Comparison of ENCODE assay signal across 7 cellular contexts in genomic region chr7:74203157-74203556, GRCh38. TPM values are rescaled to one million over a fixed set of nuclear protein-coding genes. Genes with fewer than 3 reads are reported as not detected.
DNase-seq lines count a peak whose midpoint lies in the region; ATAC-seq and TF ChIP-seq lines count a peak whose summit lies in the region.

No MANE protein-coding gene starts in this region.

- H3K9me3 Mint-ChIP-seq in central memory CD8-positive, alpha-beta T cell = no peaks in the 10 kb centered on the region
- no peaks in the 10 kb centered on the region for H3K9me3 Mint-ChIP-seq in activated naive CD8-positive, alpha-beta T cell treated with anti-CD3 and anti-CD28 coated beads for 36 hours

- H3K27me3 Mint-ChIP-seq in central memory CD8-positive, alpha-beta T cell = no peaks in the 10 kb centered on the region
- peaks cover 8% of the 10 kb centered on the region for H3K27me3 Mint-ChIP-seq in activated naive CD8-positive, alpha-beta T cell treated with anti-CD3 and anti-CD28 coated beads for 36 hours

- no peak overlapping the region for H3K4me3 Mint-ChIP-seq in central memory CD8-positive, alpha-beta T cell
- H3K4me3 Mint-ChIP-seq in activated naive CD8-positive, alpha-beta T cell treated with anti-CD3 and anti-CD28 coated beads for 36 hours = no peak overlapping the region

- no peaks in the 10 kb centered on the region for H3K4me1 ChIP-seq in mucosa of descending colon (ENCODE audit: low read depth)

- H3K36me3 Mint-ChIP-seq in central memory CD8-positive, alpha-beta T cell (ENCODE audit: insufficient read depth) = peaks cover 5% of the 10 kb centered on the region
- H3K36me3 Mint-ChIP-seq in activated naive CD8-positive, alpha-beta T cell treated with anti-CD3 and anti-CD28 coated beads for 36 hours = peaks cover 5% of the 10 kb centered on the region

- no peaks in the 10 kb centered on the region for H3K9me3 ChIP-seq in mucosa of descending colon

- no peaks in the 10 kb centered on the region for H3K36me3 ChIP-seq in mucosa of descending colon (ENCODE audit: low read depth)

- TF ChIP-seq CTCF in NB4 (IDR thresholded peaks at IDR 0.05; ENCODE audit: low read depth, low read length) (peak; percentile 84), mucosa of descending colon (IDR thresholded peaks at IDR 0.05) (peak; percentile 30)

- intact Hi-C loops in mucosa of descending colon (cut with DNase I, micrococcal nuclease) = no loop called here

- TF ChIP-seq POLR2A in NB4 (IDR thresholded peaks at IDR 0.05; ENCODE audit: extremely low read depth, insufficient read length) = no peak

- peaks cover 15% of the 10 kb centered on the region for H3K4me1 Mint-ChIP-seq in central memory CD8-positive, alpha-beta T cell
- H3K4me1 Mint-ChIP-seq in activated naive CD8-positive, alpha-beta T cell treated with anti-CD3 and anti-CD28 coated beads for 36 hours = peaks cover 12% of the 10 kb centered on the region

- H3K27ac Mint-ChIP-seq in central memory CD8-positive, alpha-beta T cell (ENCODE audit: low read depth) = peak overlapping the region; percentile 92
- H3K27ac Mint-ChIP-seq in activated naive CD8-positive, alpha-beta T cell treated with anti-CD3 and anti-CD28 coated beads for 36 hours = no peak overlapping the region

- peak; percentile 27 for DNase-seq in GM04503 (ENCODE audit: low read depth)
- DNase-seq in NB4 (ENCODE audit: low read depth) = peak; percentile 92
- DNase-seq in central memory CD8-positive, alpha-beta T cell (ENCODE audit: low spot score in 2 of 2) = no peak
- DNase-seq in mucosa of descending colon = peak in 2 of 3 donors; percentile 18 to 64
- no peak for DNase-seq in activated CD4-positive, alpha-beta T cell treated with anti-CD3 and anti-CD28 coated beads, Interleukin-2, amount 50 U/mL, for 1 hour
- DNase-seq in activated naive CD8-positive, alpha-beta T cell treated with anti-CD3 and anti-CD28 coated beads for 36 hours = no peak

- ATAC-seq in central memory CD8-positive, alpha-beta T cell (replicated peaks; ENCODE audit: extremely low read depth, poor library complexity, severe bottlenecking) = peak; percentile 22
- ATAC-seq in mucosa of descending colon (peak; percentile 52), HG03439 (IDR thresholded peaks at IDR 0.05; ENCODE audit: unreplicated experiment) (no peak)

- H3K4me3 ChIP-seq in NB4 (ENCODE audit: low read depth, low read length) = no peak overlapping the region
- H3K4me3 ChIP-seq in mucosa of descending colon = no peak overlapping the region

RNA-seq across cellular contexts. Expression of gene LAT2, which starts 6.6 kb away (rescaled TPM):
- 1 to 10 TPM; 3.1 to 8.1 (median 6.9) TPM for total RNA-seq in mucosa of descending colon
- 1 to 10 TPM; 2.6 to 3.2 TPM for total RNA-seq in activated naive CD8-positive, alpha-beta T cell treated with anti-CD3 and anti-CD28 coated beads for 36 hours

RNA-seq across cellular contexts. Expression of gene EIF4H, which starts 29.0 kb away (rescaled TPM):
- 100 to 1,000 TPM; 231 to 278 (median 274) TPM for total RNA-seq in mucosa of descending colon
- total RNA-seq in activated naive CD8-positive, alpha-beta T cell treated with anti-CD3 and anti-CD28 coated beads for 36 hours = 100 to 1,000 TPM; 423 to 428 TPM

RNA-seq across cellular contexts. Expression of gene RFC2, which starts 51.0 kb away (rescaled TPM):
- 10 to 100 TPM; 14.8 to 23.7 (median 15.9) TPM for total RNA-seq in mucosa of descending colon
- total RNA-seq in activated naive CD8-positive, alpha-beta T cell treated with anti-CD3 and anti-CD28 coated beads for 36 hours = 100 to 1,000 TPM; 111 to 112 TPM

Comparison
In these comparisons a context has a peak if more than half of its experiments do, and no peak if none do; other contexts are left out.
1. DNase-seq: peak in GM04503 (single experiment), NB4 (single experiment) and mucosa of descending colon (2 of 3); none in central memory CD8-positive, alpha-beta T cell (0 of 2), activated CD4-positive, alpha-beta T cell treated with anti-CD3 and anti-CD28 coated beads, Interleukin-2, amount 50 U/mL, for 1 hour (single experiment) and activated naive CD8-positive, alpha-beta T cell treated with anti-CD3 and anti-CD28 coated beads for 36 hours (single experiment).
2. RNA of gene RFC2, which starts 51.0 kb away (total RNA-seq): 111 to 112 TPM in activated naive CD8-positive, alpha-beta T cell treated with anti-CD3 and anti-CD28 coated beads for 36 hours; 14.8 to 23.7 TPM in mucosa of descending colon; every median in the first group is over 4 times any median in the second.